10 cellular contexts compared by ENCODE assay signal in the genomic region with DNA sequence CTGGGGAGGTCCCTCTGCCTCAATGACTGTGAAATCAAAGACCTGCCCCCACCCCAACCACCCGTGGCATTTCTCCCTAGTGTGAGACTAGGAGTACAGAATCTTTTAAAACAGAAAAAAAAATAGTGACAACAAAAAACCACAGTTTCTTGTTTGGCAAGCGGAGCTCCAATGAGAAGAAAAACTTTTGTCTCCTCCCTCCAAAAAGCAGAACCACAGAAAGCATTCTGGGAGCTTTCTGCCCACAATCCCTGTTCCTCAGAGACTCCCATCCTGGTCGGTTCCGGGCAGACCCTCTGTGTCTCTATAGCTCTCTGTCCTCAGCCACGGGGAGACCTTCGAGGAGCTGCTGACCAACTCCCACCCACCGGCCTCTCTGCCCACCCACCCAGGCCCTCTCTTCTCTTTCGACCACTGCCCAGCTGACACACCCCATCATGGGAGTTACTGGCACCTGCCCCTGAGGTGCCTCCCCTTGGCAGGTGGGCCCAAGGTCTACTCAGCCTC. TPM values are rescaled to one million over a fixed set of nuclear protein-coding genes. Genes with fewer than 3 reads are reported as not detected.
A peak's percentile ranks its signal among the peaks of the same experiment; 100 is the strongest.
DNase-seq lines count a peak whose midpoint lies in the region; ATAC-seq, FAIRE-seq and TF ChIP-seq lines count a peak whose summit lies in the region.
"Had no signal": no experiment of that assay in that cellular context is flagged by ENCODE, and none has a peak within 500 bp of the region (broad histone marks: within the 10 kb centered on the region; RNA-seq: fewer than 3 reads in every experiment).

No MANE protein-coding gene starts in this region.

- H3K9me3 ChIP-seq in SK-N-MC (ENCODE audit: low read depth, low read length) (no peaks in the 10 kb centered on the region), endothelial cell of umbilical vein (replicated peaks; ENCODE audit: control insufficient read depth, insufficient read depth, low read length) (no peaks in the 10 kb centered on the region)

- TF ChIP-seq CTCF in endothelial cell of umbilical vein (IDR thresholded peaks at IDR 0.05; ENCODE audit: extremely low read depth in 1 of 2, insufficient read depth in 1 of 2, low read depth in 1 of 2, low read length in 2 of 2) = no peak

- TF ChIP-seq POLR2A in endothelial cell of umbilical vein (IDR thresholded peaks at IDR 0.05; ENCODE audit: low read depth, low read length) = no peak

- H3K27ac ChIP-seq in SK-N-MC = peak overlapping the region; percentile 72
- peak overlapping the region; percentile 67 for H3K27ac ChIP-seq in endothelial cell of umbilical vein (ENCODE audit: insufficient read depth, low read depth, low read length)

- no peak overlapping the region for H3K9ac ChIP-seq in SK-N-MC (ENCODE audit: insufficient read length)
- H3K9ac ChIP-seq in endothelial cell of umbilical vein (replicated peaks; ENCODE audit: extremely low read depth, insufficient read depth, low read length) = no peak overlapping the region

- H3K4me2 ChIP-seq in endothelial cell of umbilical vein (ENCODE audit: insufficient read depth, low read length) = no peak overlapping the region

- H3K4me3 ChIP-seq in SK-N-MC (peak overlapping the region; percentile 85), endothelial cell of umbilical vein (replicated peaks in 1 of 3; ENCODE audit: insufficient read depth in 1 of 3, low read depth in 1 of 3, low read length in 3 of 3) (no peak overlapping the region)

- no peaks in the 10 kb centered on the region for H3K27me3 ChIP-seq in endothelial cell of umbilical vein (ENCODE audit: control insufficient read depth in 2 of 2, insufficient read depth in 2 of 2, low read length in 2 of 2)

- peaks cover 47% of the 10 kb centered on the region for H3K4me1 ChIP-seq in endothelial cell of umbilical vein (ENCODE audit: control insufficient read depth, extremely low read depth, insufficient read depth, low read length)

- dilution Hi-C loops in endothelial cell of umbilical vein (cut with MboI; ENCODE audit: extremely low pct_ligation_motif_present, low sequenced_read_pairs) = no loop called here

- FAIRE-seq in endothelial cell of umbilical vein (lab: Jason Lieb, UNC) = no peak
- FAIRE-seq: A204.1 had no signal

- CTCF ChIA-PET in endothelial cell of umbilical vein (lab: Charles Lee) = interaction anchor here (1.0 to 1.8 kb wide), 3 partner anchors 9 to 165 kb away, joined by 3 to 5 read pairs (median 4); no protein-coding TSS in a partner anchor

- peak; percentile 47 for DNase-seq in activated CD4-positive, CD25-positive, alpha-beta regulatory T cell treated with anti-CD3 and anti-CD28 coated beads, Interleukin-2, amount 50 U/mL, for 72 hours
- no peak for DNase-seq in SK-N-MC (ENCODE audit: low read depth, low spot score)
- no peak for DNase-seq in endothelial cell of umbilical vein (ENCODE audit: low read depth, low spot score)
- DNase-seq in stimulated activated naive CD8-positive, alpha-beta T cell treated with anti-CD3 and anti-CD28 coated beads, Interleukin-15, Interleukin-2, amounts not matched to agents 100 U/mL and 50 U/mL, for 24 hours = peak; percentile 55
- DNase-seq in mucosa of gallbladder (ENCODE audit: low spot score) = no peak
- DNase-seq in AG08396 (ENCODE audit: low spot score) = no peak
- DNase-seq: NCI-H2029 had no signal

- no peak for ATAC-seq in activated CD4-positive, CD25-positive, alpha-beta regulatory T cell treated with anti-CD3 and anti-CD28 coated beads, Interleukin-2, amount 50 U/mL, for 24 hours
- ATAC-seq in stimulated activated naive CD8-positive, alpha-beta T cell treated with anti-CD3 and anti-CD28 coated beads, Interleukin-15, Interleukin-2, amounts not matched to agents 100 U/mL and 50 U/mL, for 24 hours = no peak
- ATAC-seq in HG02840 (IDR thresholded peaks at IDR 0.05; ENCODE audit: low FRiP score, unreplicated experiment) = no peak

- H3K9me1 ChIP-seq in endothelial cell of umbilical vein (replicated peaks; ENCODE audit: control insufficient read depth, extremely low read depth, insufficient read depth, low read length) = no peaks in the 10 kb centered on the region

- H3K36me3 ChIP-seq in SK-N-MC (ENCODE audit: insufficient read depth, low read length) (peaks cover 34% of the 10 kb centered on the region), endothelial cell of umbilical vein (ENCODE audit: control insufficient read depth in 2 of 2, extremely low read depth in 1 of 2, insufficient read depth in 2 of 2, low read length in 2 of 2) (peaks cover 0 to 12% of the 10 kb centered on the region in 2 experiments)

- intact Hi-C loops in endothelial cell of umbilical vein (cut with micrococcal nuclease) = no loop called here

- BruUV-seq in endothelial cell of umbilical vein (replicated peaks; lab: Mats Ljungman, UMichigan) = no TSS peak

- peaks cover 89% of the 10 kb centered on the region for H3K79me2 ChIP-seq in endothelial cell of umbilical vein (ENCODE audit: control insufficient read depth, insufficient read depth, low read length)

- no peak overlapping the region for H2AFZ ChIP-seq in endothelial cell of umbilical vein (ENCODE audit: low read depth, low read length)

- POLR2A ChIA-PET in endothelial cell of umbilical vein (lab: Charles Lee) = no interaction called here

- no peaks in the 10 kb centered on the region for H4K20me1 ChIP-seq in endothelial cell of umbilical vein (replicated peaks; ENCODE audit: control insufficient read depth, extremely low read depth, insufficient read depth, low read length)

TF ChIP-seq in endothelial cell of umbilical vein, 7 proteins besides CTCF, POLR2A, EP300 and RAD21:
- TF ChIP-seq, protein P1, sequence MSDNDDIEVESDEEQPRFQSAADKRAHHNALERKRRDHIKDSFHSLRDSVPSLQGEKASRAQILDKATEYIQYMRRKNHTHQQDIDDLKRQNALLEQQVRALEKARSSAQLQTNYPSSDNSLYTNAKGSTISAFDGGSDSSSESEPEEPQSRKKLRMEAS (IDR thresholded peaks at IDR 0.05; ENCODE audit: insufficient read depth, insufficient read length) = no peak
- TF ChIP-seq POLR2AphosphoS5 (IDR thresholded peaks at IDR 0.05; ENCODE audit: insufficient read depth, low read depth, low read length) (no peak), FOS (IDR thresholded peaks at IDR 0.05; ENCODE audit: borderline replicate concordance, insufficient read depth, low read length) (no peak), MYC (IDR thresholded peaks at IDR 0.05; ENCODE audit: low read depth, low read length) (no peak)

RNA-seq across cellular contexts. Expression of a gene that starts 4.9 kb away (rescaled TPM):
- total RNA-seq in endothelial cell of umbilical vein (65.7 and 72.9 TPM in 2 replicates), mucosa of gallbladder (29.8 TPM)
- 51.3 and 53.6 TPM in 2 replicates for polyA plus RNA-seq in endothelial cell of umbilical vein
- polyA plus RNA-seq in endothelial cell of umbilical vein (2011; cell fraction: cytosol; rRNA removed) = 35.4 and 43.2 TPM in 2 replicates
- 86.0 and 95.1 TPM in 2 replicates for polyA plus RNA-seq in endothelial cell of umbilical vein (2011; cell fraction: nucleus; rRNA removed)
- 54.7 and 68.3 TPM in 2 replicates for polyA plus RNA-seq in endothelial cell of umbilical vein (2012)
- polyA minus RNA-seq in endothelial cell of umbilical vein = 75.8 and 82.4 TPM in 2 replicates
- polyA minus RNA-seq in endothelial cell of umbilical vein (2011; cell fraction: cytosol; rRNA and poly(A)+ RNA removed) = 10.0 TPM
- polyA minus RNA-seq in endothelial cell of umbilical vein (2011; cell fraction: nucleus; rRNA and poly(A)+ RNA removed) = 69.8 and 84.1 TPM in 2 replicates

Comparison
In these comparisons a context has a peak if more than half of its experiments do, and no peak if none do; other contexts are left out.
1. DNase-seq: peak in activated CD4-positive, CD25-positive, alpha-beta regulatory T cell treated with anti-CD3 and anti-CD28 coated beads, Interleukin-2, amount 50 U/mL, for 72 hours (single experiment) and stimulated activated naive CD8-positive, alpha-beta T cell treated with anti-CD3 and anti-CD28 coated beads, Interleukin-15, Interleukin-2, amounts not matched to agents 100 U/mL and 50 U/mL, for 24 hours (single experiment); none in SK-N-MC (single experiment), endothelial cell of umbilical vein (single experiment), mucosa of gallbladder (single experiment) and AG08396 (single experiment).